23 cellular contexts compared by ENCODE assay signal in the genomic region with DNA sequence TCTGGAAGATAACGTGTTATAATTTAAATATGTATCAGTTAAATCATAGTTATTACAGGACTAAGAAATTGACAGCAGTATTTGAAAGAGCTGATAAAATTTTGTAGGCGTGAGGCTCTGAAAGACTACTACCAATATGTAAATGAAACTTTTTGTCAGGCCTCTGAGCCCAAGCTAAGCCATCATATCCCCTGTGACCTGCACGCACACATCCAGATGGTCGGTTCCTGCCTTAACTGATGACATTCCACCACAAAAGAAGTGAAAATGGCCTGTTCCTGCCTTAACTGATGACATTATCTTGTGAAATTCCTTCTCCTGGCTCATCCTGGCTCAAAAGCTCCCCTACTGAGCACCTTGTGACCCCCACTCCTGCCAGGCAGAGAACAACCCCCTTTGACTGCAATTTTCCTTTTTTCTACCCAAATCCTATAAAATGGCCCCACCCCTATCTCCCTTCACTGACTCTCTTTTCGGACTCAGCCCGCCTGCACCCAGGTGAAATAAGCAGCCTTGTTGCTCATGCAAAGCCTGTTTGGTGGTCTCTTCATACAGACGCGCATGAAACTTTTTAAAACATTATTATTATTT. TPM values are rescaled to one million over a fixed set of nuclear protein-coding genes. Genes with fewer than 3 reads are reported as not detected.
"Had no signal": no experiment of that assay in that cellular context is flagged by ENCODE, and none has a peak within 500 bp of the region (broad histone marks: within the 10 kb centered on the region; RNA-seq: fewer than 3 reads in every experiment).

No MANE protein-coding gene starts in this region.

RNA-seq across cellular contexts. Expression of gene SULT6B1, which starts 16.7 kb away (rescaled TPM):
- total RNA-seq: activated CD4-positive, alpha-beta T cell treated with anti-CD3 and anti-CD28 coated beads for 36 hours; activated naive CD8-positive, alpha-beta T cell treated with anti-CD3 and anti-CD28 coated beads for 36 hours; ascending aorta; cardiac septum; cerebellum; dorsolateral prefrontal cortex; endothelial cell of umbilical vein; fibroblast of lung; fibroblast of villous mesenchyme; gastroesophageal sphincter; hepatocyte; left lung; lower lobe of right lung; mesenteric fat pad; mucosa of descending colon; myocyte; ovary; prostate gland; sciatic nerve; subcutaneous adipose tissue; T-cell; thoracic aorta had no signal
- polyA plus RNA-seq: endothelial cell of umbilical vein, esophagus, fibroblast of lung, hepatocyte, ovary had no signal
